In the genomic region with DNA sequence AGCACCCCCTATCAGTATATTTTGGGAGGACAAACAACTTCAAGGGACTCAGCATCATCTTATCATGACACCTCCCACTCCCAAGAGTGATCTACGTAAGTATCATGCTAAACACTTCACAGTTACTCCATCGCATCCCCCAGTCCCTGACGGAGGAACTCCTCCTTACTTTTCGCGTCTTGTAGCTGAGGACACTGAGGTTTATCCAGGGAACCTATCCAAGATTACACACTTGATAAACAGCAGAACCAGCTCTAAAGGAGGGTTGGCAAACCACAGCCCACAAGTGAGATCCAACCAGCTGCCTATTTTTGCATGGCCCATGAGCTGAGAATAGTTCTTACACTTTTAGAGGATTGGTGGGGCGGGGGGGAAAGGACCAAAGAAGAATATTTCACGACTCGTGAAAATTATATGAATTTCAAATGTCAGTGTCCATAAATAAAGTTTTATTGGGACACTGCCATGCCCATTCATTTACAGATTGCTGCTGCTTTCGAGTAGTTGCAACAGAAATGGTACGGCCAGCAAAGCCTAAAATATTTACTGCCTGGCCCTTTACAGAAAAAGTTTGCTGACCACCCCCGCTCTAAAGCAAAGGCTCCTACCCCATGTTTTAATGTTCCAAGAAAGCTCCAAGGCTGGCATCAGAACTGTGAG, we compare ENCODE assay signal across 21 cellular contexts.
"Had no signal": no experiment of that assay in that cellular context is flagged by ENCODE, and none has a peak within 500 bp of the region (broad histone marks: within the 10 kb centered on the region; RNA-seq: fewer than 3 reads in every experiment).

No MANE protein-coding gene starts in this region.

- H3K79me2 ChIP-seq: parathyroid adenoma had no signal

- H3K27me3 ChIP-seq: colonic mucosa, thyroid gland had no signal

- H3K9me3 ChIP-seq: colonic mucosa, left ventricle myocardium inferior, thyroid gland had no signal

- ATAC-seq: activated CD8-positive, alpha-beta T cell treated with anti-CD3 and anti-CD28 coated beads for 36 hours; activated T-helper 17 cell treated with anti-CD3 and anti-CD28 coated beads, Interleukin-2, amount 50 U/mL, for 72 hours; naive thymus-derived CD4-positive, alpha-beta T cell; sciatic nerve; stimulated activated naive B cell treated with anti-CD40 and anti-IgM and Interleukin-4, amounts not matched to agents 10 μg/mL and 1 μg/mL and 100 μg/mL, for 72 hours; T-cell had no signal

- H3K36me3 ChIP-seq: colonic mucosa, left ventricle myocardium inferior, thyroid gland had no signal

- H3K27ac ChIP-seq: colonic mucosa, epithelial cell of prostate, left ventricle myocardium inferior, parathyroid adenoma, thyroid gland had no signal

- H3K4me3 ChIP-seq: colonic mucosa, left ventricle myocardium inferior, thyroid gland had no signal

- DNase-seq: activated B cell treated with CpG ODN at 0.5 μM for 24 hours; activated CD4-positive, alpha-beta T cell treated with anti-CD3 and anti-CD28 coated beads for 48 hours; activated CD8-positive, alpha-beta T cell treated with anti-CD3 and anti-CD28 coated beads for 36 hours; activated naive CD4-positive, alpha-beta T cell; activated naive CD8-positive, alpha-beta T cell treated with anti-CD3 and anti-CD28 coated beads, Interleukin-2, amount 10 ng/mL, durations not matched to agents 7 days and 5 days; activated T-cell treated with anti-CD3 and anti-CD28 coated beads, Interleukin-2, amount 50 U/mL, for 1 hour; colonic mucosa; endodermal cell; foreskin melanocyte; head of caudate nucleus; kidney glomerular epithelial cell; left ventricle myocardium inferior; mammary epithelial cell; naive thymus-derived CD4-positive, alpha-beta T cell; stimulated activated naive B cell treated with anti-CD40 and anti-IgM and Interleukin-4, amounts not matched to agents 10 μg/mL and 1 μg/mL and 100 μg/mL, for 72 hours; T-cell; thyroid gland had no signal

- H3K4me1 ChIP-seq: colonic mucosa had no signal

- H3K9ac ChIP-seq: parathyroid adenoma had no signal

- H2AFZ ChIP-seq: parathyroid adenoma had no signal
